ENCODE assay signal across 1 cellular context in the genomic region with DNA sequence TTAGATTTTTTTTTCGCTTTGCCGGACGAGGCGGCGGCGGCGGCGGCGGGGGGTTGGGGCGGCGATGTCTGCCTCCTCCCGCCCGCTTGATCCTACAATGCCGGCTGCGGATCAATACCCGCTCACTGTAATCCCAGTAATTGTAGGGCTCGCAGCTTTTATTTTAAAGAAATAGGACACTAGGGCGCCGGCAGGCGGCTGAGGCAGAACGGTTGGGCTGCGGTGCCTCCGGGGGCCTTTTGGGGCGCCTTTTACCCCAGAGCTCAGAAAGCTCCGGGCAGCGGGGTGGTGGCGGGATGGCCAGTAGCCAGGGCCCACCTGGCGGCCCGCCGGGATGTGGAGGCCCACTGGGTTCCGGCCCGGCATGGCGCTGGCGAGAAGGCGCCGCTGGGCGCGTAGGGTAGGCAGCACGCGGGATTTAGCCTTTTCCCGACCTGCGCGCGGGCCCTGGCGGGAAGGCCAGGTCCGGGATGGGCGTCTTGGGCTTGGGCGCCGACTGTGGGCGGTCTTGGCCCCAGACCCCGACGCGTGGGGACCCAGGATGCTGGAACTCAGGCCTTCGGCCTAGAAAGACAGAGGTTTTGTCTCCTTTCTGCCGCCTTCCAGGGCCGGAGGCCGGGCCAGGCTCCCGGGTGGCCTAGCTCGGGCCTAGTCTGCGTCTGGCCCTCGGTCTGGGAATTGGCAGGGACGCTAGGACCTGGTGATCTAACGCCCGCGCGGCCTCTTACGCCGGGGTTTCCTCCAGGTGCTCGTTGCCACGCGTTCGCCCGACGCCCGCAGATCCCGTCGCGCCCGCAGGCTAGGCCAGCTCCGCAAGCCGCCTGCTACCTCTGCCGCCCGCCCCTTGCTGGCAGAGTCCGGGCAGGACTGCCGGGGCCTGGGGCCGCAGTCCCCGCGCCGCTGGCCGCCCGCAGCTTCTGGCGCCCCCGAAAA.
TF ChIP-seq lines count a peak whose summit lies in the region.

No MANE protein-coding gene starts in this region.

TF ChIP-seq in WTC11, 78 proteins besides CTCF, POLR2A, EP300 and RAD21 (continued from another document and continues in another):
- TF ChIP-seq, protein P1, sequence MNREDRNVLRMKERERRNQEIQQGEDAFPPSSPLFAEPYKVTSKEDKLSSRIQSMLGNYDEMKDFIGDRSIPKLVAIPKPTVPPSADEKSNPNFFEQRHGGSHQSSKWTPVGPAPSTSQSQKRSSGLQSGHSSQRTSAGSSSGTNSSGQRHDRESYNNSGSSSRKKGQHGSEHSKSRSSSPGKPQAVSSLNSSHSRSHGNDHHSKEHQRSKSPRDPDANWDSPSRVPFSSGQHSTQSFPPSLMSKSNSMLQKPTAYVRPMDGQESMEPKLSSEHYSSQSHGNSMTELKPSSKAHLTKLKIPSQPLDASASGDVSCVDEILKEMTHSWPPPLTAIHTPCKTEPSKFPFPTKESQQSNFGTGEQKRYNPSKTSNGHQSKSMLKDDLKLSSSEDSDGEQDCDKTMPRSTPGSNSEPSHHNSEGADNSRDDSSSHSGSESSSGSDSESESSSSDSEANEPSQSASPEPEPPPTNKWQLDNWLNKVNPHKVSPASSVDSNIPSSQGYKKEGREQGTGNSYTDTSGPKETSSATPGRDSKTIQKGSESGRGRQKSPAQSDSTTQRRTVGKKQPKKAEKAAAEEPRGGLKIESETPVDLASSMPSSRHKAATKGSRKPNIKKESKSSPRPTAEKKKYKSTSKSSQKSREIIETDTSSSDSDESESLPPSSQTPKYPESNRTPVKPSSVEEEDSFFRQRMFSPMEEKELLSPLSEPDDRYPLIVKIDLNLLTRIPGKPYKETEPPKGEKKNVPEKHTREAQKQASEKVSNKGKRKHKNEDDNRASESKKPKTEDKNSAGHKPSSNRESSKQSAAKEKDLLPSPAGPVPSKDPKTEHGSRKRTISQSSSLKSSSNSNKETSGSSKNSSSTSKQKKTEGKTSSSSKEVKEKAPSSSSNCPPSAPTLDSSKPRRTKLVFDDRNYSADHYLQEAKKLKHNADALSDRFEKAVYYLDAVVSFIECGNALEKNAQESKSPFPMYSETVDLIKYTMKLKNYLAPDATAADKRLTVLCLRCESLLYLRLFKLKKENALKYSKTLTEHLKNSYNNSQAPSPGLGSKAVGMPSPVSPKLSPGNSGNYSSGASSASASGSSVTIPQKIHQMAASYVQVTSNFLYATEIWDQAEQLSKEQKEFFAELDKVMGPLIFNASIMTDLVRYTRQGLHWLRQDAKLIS (CRISPR knock-in tag; IDR thresholded peaks at IDR 0.05; ENCODE audit: borderline replicate concordance), result no peak
- TF ChIP-seq SMAD3 (CRISPR knock-in tag; IDR thresholded peaks at IDR 0.05; ENCODE audit: borderline replicate concordance), result no peak
- no peak for TF ChIP-seq ZNF512 (CRISPR knock-in tag; IDR thresholded peaks at IDR 0.05; ENCODE audit: borderline replicate concordance)
- TF ChIP-seq TEAD4 (CRISPR knock-in tag; IDR thresholded peaks at IDR 0.05), result no peak
- TF ChIP-seq, protein P2, sequence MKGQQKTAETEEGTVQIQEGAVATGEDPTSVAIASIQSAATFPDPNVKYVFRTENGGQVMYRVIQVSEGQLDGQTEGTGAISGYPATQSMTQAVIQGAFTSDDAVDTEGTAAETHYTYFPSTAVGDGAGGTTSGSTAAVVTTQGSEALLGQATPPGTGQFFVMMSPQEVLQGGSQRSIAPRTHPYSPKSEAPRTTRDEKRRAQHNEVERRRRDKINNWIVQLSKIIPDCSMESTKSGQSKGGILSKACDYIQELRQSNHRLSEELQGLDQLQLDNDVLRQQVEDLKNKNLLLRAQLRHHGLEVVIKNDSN (CRISPR knock-in tag; IDR thresholded peaks at IDR 0.05), result peak; percentile 66
- no peak for TF ChIP-seq ZNF396 (CRISPR knock-in tag; IDR thresholded peaks at IDR 0.05; ENCODE audit: borderline replicate concordance)
- peak; percentile 73; the same call in 1 of the 2 replicates for TF ChIP-seq ARID4B (CRISPR knock-in tag; IDR thresholded peaks at IDR 0.05; ENCODE audit: borderline replicate concordance)
- no peak for TF ChIP-seq ESRRA (CRISPR knock-in tag; IDR thresholded peaks at IDR 0.05; ENCODE audit: borderline replicate concordance)
- no peak for TF ChIP-seq ZBTB21 (CRISPR knock-in tag; IDR thresholded peaks at IDR 0.05; ENCODE audit: borderline replicate concordance)
- no peak for TF ChIP-seq ATF2 (CRISPR knock-in tag; IDR thresholded peaks at IDR 0.05; ENCODE audit: borderline replicate concordance, low read depth)
- no peak for TF ChIP-seq NR1H2 (CRISPR knock-in tag; IDR thresholded peaks at IDR 0.05)
- TF ChIP-seq ZNF423 (CRISPR knock-in tag; IDR thresholded peaks at IDR 0.05), result no peak
- no peak for TF ChIP-seq ATF3 (CRISPR knock-in tag; conservative IDR thresholded peaks at IDR 0.05)
- TF ChIP-seq TP53 (CRISPR knock-in tag; IDR thresholded peaks at IDR 0.05), result 0 out of 2 replicates have a peak, but pooled peaks have one; percentile 18
- TF ChIP-seq GRHL2 (CRISPR knock-in tag; IDR thresholded peaks at IDR 0.05; ENCODE audit: insufficient replicate concordance, severe bottlenecking), result no peak
- no peak for TF ChIP-seq E2F4 (CRISPR knock-in tag; IDR thresholded peaks at IDR 0.05; ENCODE audit: borderline replicate concordance, low read depth)
- TF ChIP-seq AR (CRISPR knock-in tag; IDR thresholded peaks at IDR 0.05), result no peak
- no peak for TF ChIP-seq JAZF1 (CRISPR knock-in tag; IDR thresholded peaks at IDR 0.05)
- TF ChIP-seq ZNF425 (CRISPR knock-in tag; conservative IDR thresholded peaks at IDR 0.05), result no peak
- TF ChIP-seq ZNF121 (CRISPR knock-in tag; IDR thresholded peaks at IDR 0.05), result no peak
